ENCODE assay signal across 8 cellular contexts in genomic region chr1:222813866-222814535, GRCh38. TPM values are rescaled to one million over a fixed set of nuclear protein-coding genes. Genes with fewer than 3 reads are reported as not detected.
DNase-seq lines count a peak whose midpoint lies in the region; ATAC-seq lines count a peak whose summit lies in the region.

No MANE protein-coding gene starts in this region.

- no peaks in the 10 kb centered on the region for H3K9me3 Mint-ChIP-seq in activated CD4-positive, alpha-beta T cell treated with anti-CD3 and anti-CD28 coated beads for 36 hours (ENCODE audit: low read depth)
- no peaks in the 10 kb centered on the region for H3K9me3 Mint-ChIP-seq in activated CD8-positive, alpha-beta T cell treated with anti-CD3 and anti-CD28 coated beads, Interleukin-2, amount 10 ng/mL, durations not matched to agents 7 days and 5 days (ENCODE audit: insufficient read depth)
- H3K9me3 Mint-ChIP-seq in immature natural killer cell, result no peaks in the 10 kb centered on the region

- peak; percentile 17 for DNase-seq in activated CD4-positive, alpha-beta T cell treated with anti-CD3 and anti-CD28 coated beads for 36 hours
- DNase-seq in activated CD4-positive, alpha-beta T cell treated with anti-CD3 and anti-CD28 coated beads, Interleukin-2, amount 50 U/mL, for 48 hours, result no peak
- no peak for DNase-seq in activated CD8-positive, alpha-beta T cell treated with anti-CD3 and anti-CD28 coated beads, Interleukin-2, amount 10 ng/mL, durations not matched to agents 7 days and 5 days
- DNase-seq in immature natural killer cell (no peak), substantia nigra (lab: John Stamatoyannopoulos, UW) (peak in 1 of 49 donors; percentile 30), OCI-M1 (lab: John Stamatoyannopoulos, UW) (no peak)
- DNase-seq in effector CD8-positive, alpha-beta T cell (lab: John Stamatoyannopoulos, UW), result no peak

- H3K4me1 Mint-ChIP-seq in activated CD4-positive, alpha-beta T cell treated with anti-CD3 and anti-CD28 coated beads for 36 hours, result peaks cover 25% of the 10 kb centered on the region
- H3K4me1 Mint-ChIP-seq in activated CD8-positive, alpha-beta T cell treated with anti-CD3 and anti-CD28 coated beads, Interleukin-2, amount 10 ng/mL, durations not matched to agents 7 days and 5 days (ENCODE audit: low read depth), result peaks cover 22% of the 10 kb centered on the region
- peaks cover 21 to 36% of the 10 kb centered on the region in 2 donors for H3K4me1 Mint-ChIP-seq in immature natural killer cell

- intact Hi-C loops in activated CD4-positive, alpha-beta T cell treated with anti-CD3 and anti-CD28 coated beads for 36 hours (cut with DNase I, micrococcal nuclease), result loop anchor here (2.0 kb wide), 2 partner anchors 67 to 349 kb away; no protein-coding TSS in a partner anchor

- peak overlapping the region; percentile 90 for H3K4me3 Mint-ChIP-seq in activated CD4-positive, alpha-beta T cell treated with anti-CD3 and anti-CD28 coated beads for 36 hours
- H3K4me3 Mint-ChIP-seq in activated CD8-positive, alpha-beta T cell treated with anti-CD3 and anti-CD28 coated beads, Interleukin-2, amount 10 ng/mL, durations not matched to agents 7 days and 5 days, result peak overlapping the region; percentile 89
- peak overlapping the region; percentile 91 to 95 (median 92) for H3K4me3 Mint-ChIP-seq in immature natural killer cell

- CTCF ChIA-PET in activated CD4-positive, alpha-beta T cell treated with anti-CD3 and anti-CD28 coated beads for 36 hours (lab: Charles Lee), result no interaction called here
- CTCF ChIA-PET in activated CD8-positive, alpha-beta T cell treated with anti-CD3 and anti-CD28 coated beads, Interleukin-2, amount 10 ng/mL, durations not matched to agents 7 days and 5 days (lab: Charles Lee), result interaction anchor here (1.1 to 1.2 kb wide), 2 partner anchors 21 to 179 kb away, joined by 3 read pairs; no protein-coding TSS in a partner anchor

- no peaks in the 10 kb centered on the region for H3K27me3 Mint-ChIP-seq in activated CD4-positive, alpha-beta T cell treated with anti-CD3 and anti-CD28 coated beads for 36 hours
- H3K27me3 Mint-ChIP-seq in activated CD8-positive, alpha-beta T cell treated with anti-CD3 and anti-CD28 coated beads, Interleukin-2, amount 10 ng/mL, durations not matched to agents 7 days and 5 days (ENCODE audit: low read depth), result peaks cover 6% of the 10 kb centered on the region
- no peaks in the 10 kb centered on the region for H3K27me3 Mint-ChIP-seq in immature natural killer cell (ENCODE audit: low read depth in 3 of 3)

- H3K27ac Mint-ChIP-seq in activated CD4-positive, alpha-beta T cell treated with anti-CD3 and anti-CD28 coated beads for 36 hours, result peak overlapping the region; percentile 91
- H3K27ac Mint-ChIP-seq in activated CD8-positive, alpha-beta T cell treated with anti-CD3 and anti-CD28 coated beads, Interleukin-2, amount 10 ng/mL, durations not matched to agents 7 days and 5 days, result peak overlapping the region; percentile 85
- H3K27ac Mint-ChIP-seq in immature natural killer cell, result peak overlapping the region; percentile 68 to 90 (median 85)

- ATAC-seq in activated CD4-positive, alpha-beta T cell treated with anti-CD3 and anti-CD28 coated beads for 36 hours, result no peak
- ATAC-seq in activated CD8-positive, alpha-beta T cell treated with anti-CD3 and anti-CD28 coated beads, Interleukin-2, amount 10 ng/mL, durations not matched to agents 7 days and 5 days, result no peak
- ATAC-seq in GM21717 (IDR thresholded peaks at IDR 0.05; ENCODE audit: unreplicated experiment), result no peak

- H3K36me3 Mint-ChIP-seq in activated CD4-positive, alpha-beta T cell treated with anti-CD3 and anti-CD28 coated beads for 36 hours (ENCODE audit: low read depth), result peaks cover under 1% of the 10 kb centered on the region
- no peaks in the 10 kb centered on the region for H3K36me3 Mint-ChIP-seq in activated CD8-positive, alpha-beta T cell treated with anti-CD3 and anti-CD28 coated beads, Interleukin-2, amount 10 ng/mL, durations not matched to agents 7 days and 5 days (ENCODE audit: low read depth)
- no peaks in the 10 kb centered on the region for H3K36me3 Mint-ChIP-seq in immature natural killer cell

- POLR2A ChIA-PET in activated CD4-positive, alpha-beta T cell treated with anti-CD3 and anti-CD28 coated beads for 36 hours (lab: Charles Lee), result no interaction called here
- POLR2A ChIA-PET in activated CD8-positive, alpha-beta T cell treated with anti-CD3 and anti-CD28 coated beads, Interleukin-2, amount 10 ng/mL, durations not matched to agents 7 days and 5 days (lab: Charles Lee), result no interaction called here

- H3K27ac ChIP-seq in substantia nigra (ENCODE audit: low read depth, low read length, poor library complexity, severe bottlenecking), result peak overlapping the region; percentile 75

RNA-seq across cellular contexts. Expression of gene DISP1, which starts 0.8 kb away (rescaled TPM):
- total RNA-seq in activated CD4-positive, alpha-beta T cell treated with anti-CD3 and anti-CD28 coated beads for 36 hours, result 1 to 10 TPM in 1 of 2 experiments, under 1 TPM in 1; 0.98 to 1.9 TPM
- total RNA-seq in activated CD8-positive, alpha-beta T cell treated with anti-CD3 and anti-CD28 coated beads, Interleukin-2, amount 10 ng/mL, durations not matched to agents 7 days and 5 days, result 1 to 10 TPM; 1.5 to 2.0 TPM
- 1 to 10 TPM; 2.5 to 5.1 (median 2.8) TPM for polyA plus RNA-seq in immature natural killer cell
